In genomic region chrX:112841820-112842157, GRCh38 we compare ENCODE assay signal across 8 cellular contexts. TPM values are rescaled to one million over a fixed set of nuclear protein-coding genes. Genes with fewer than 3 reads are reported as not detected.
A peak's percentile ranks its signal among the peaks of the same experiment; 100 is the strongest.
DNase-seq lines count a peak whose midpoint lies in the region; ATAC-seq and TF ChIP-seq lines count a peak whose summit lies in the region.

No MANE protein-coding gene starts in this region.

- H3K9me2 ChIP-seq in DOHH2 (replicated peaks; ENCODE audit: control insufficient read depth, low read length), result no peaks in the 10 kb centered on the region
- no peaks in the 10 kb centered on the region; the same call in 1 of the 2 replicates for H3K9me2 ChIP-seq in PC-9 (ENCODE audit: insufficient read depth)

- H3K36me3 ChIP-seq in DOHH2 (ENCODE audit: control insufficient read depth, low read length) (no peaks in the 10 kb centered on the region), PC-9 (ENCODE audit: low read depth) (no peaks in the 10 kb centered on the region), prostate gland (no peaks in the 10 kb centered on the region)

- H3F3A ChIP-seq in DOHH2 (ENCODE audit: control insufficient read depth, insufficient read depth), result no peaks in the 10 kb centered on the region
- no peaks in the 10 kb centered on the region; the same call in 1 of the 2 replicates for H3F3A ChIP-seq in PC-9 (ENCODE audit: insufficient read depth, low read depth)

- intact Hi-C loops in PC-9 (cut with micrococcal nuclease; ENCODE audit: unreplicated experiment) (loop anchor here (1.0 to 5.0 kb wide), 3 partner anchors 10 to 125 kb away; no protein-coding TSS in a partner anchor), prostate gland (cut with DNase I) (no loop called here), sciatic nerve (cut with DNase I) (no loop called here)

- TF ChIP-seq POLR2A in prostate gland (IDR thresholded peaks at IDR 0.05), result no peak

- H3K4me2 ChIP-seq in DOHH2 (ENCODE audit: low read length) (peak overlapping the region; percentile 71), PC-9 (peak overlapping the region; percentile 91)

- no peak overlapping the region for H3K27ac ChIP-seq in DOHH2 (ENCODE audit: low read depth, low read length)
- H3K27ac ChIP-seq in PC-9, result no peak overlapping the region
- peak overlapping the region; percentile 71 to 76 for H3K27ac ChIP-seq in prostate gland

- WGBS in prostate gland, result 11% methylated on average over 5 of the region's 5 CpGs

- POLR2A ChIA-PET in PC-9 (lab: Charles Lee; ENCODE audit: unreplicated experiment), result interaction anchor here (0.7 to 0.8 kb wide), 4 partner anchors 10 to 1160 kb away, joined by 3 to 8 read pairs (median 6); no protein-coding TSS in a partner anchor

- no peaks in the 10 kb centered on the region for H3K79me2 ChIP-seq in DOHH2 (ENCODE audit: control insufficient read depth, low read length)
- peaks cover 26% of the 10 kb centered on the region for H3K79me2 ChIP-seq in PC-9 (ENCODE audit: low read depth)

- TSS peak; percentile 36 for BruUV-seq in PC-9 (replicated peaks; lab: Mats Ljungman, UMichigan)

- H3K4me3 ChIP-seq in DOHH2 (ENCODE audit: low read length), result no peak overlapping the region
- H3K4me3 ChIP-seq in PC-9, result peak overlapping the region; percentile 85; the same call in 1 of the 2 replicates
- H3K4me3 ChIP-seq in epithelial cell of proximal tubule (ENCODE audit: low read depth, low read length), result peak overlapping the region; percentile 73
- H3K4me3 ChIP-seq in prostate gland, result peak overlapping the region; percentile 43 to 51

- no peaks in the 10 kb centered on the region for H3K4me1 ChIP-seq in DOHH2 (ENCODE audit: control insufficient read depth, low read length)
- H3K4me1 ChIP-seq in PC-9 (replicated peaks; ENCODE audit: insufficient read depth), result peaks cover 34% of the 10 kb centered on the region
- H3K4me1 ChIP-seq in prostate gland (replicated peaks), result no peaks in the 10 kb centered on the region

- H4K20me1 ChIP-seq in DOHH2 (ENCODE audit: control insufficient read depth, insufficient read depth, low read depth, low read length), result no peaks in the 10 kb centered on the region
- H4K20me1 ChIP-seq in PC-9 (ENCODE audit: insufficient read depth), result no peaks in the 10 kb centered on the region

- H3K9me3 ChIP-seq in DOHH2 (ENCODE audit: control insufficient read depth, insufficient read depth, low read length) (no peaks in the 10 kb centered on the region), PC-9 (ENCODE audit: insufficient read depth, low read depth) (no peaks in the 10 kb centered on the region), prostate gland (no peaks in the 10 kb centered on the region)

- CTCF ChIA-PET in PC-9 (lab: Charles Lee), result interaction anchor here (0.9 kb wide), 1 partner anchor 10 kb away, joined by 6 read pairs; no protein-coding TSS in a partner anchor

- peak overlapping the region; percentile 61 for H2AFZ ChIP-seq in PC-9

- DNase-seq in PC-9 (no peak), epithelial cell of proximal tubule (ENCODE audit: low read depth) (no peak), prostate gland (ENCODE audit: low spot score) (no peak), NCI-H2081 treated with DMSO at 0.1 percent for 48 hours (lab: John Stamatoyannopoulos, UW) (no peak), SHP77 treated with DMSO at 0.1 percent for 48 hours (lab: John Stamatoyannopoulos, UW) (no peak), sciatic nerve (ENCODE audit: low spot score) (no peak)

- H3K27me3 ChIP-seq in DOHH2 (ENCODE audit: control insufficient read depth, low read length) (no peaks in the 10 kb centered on the region), PC-9 (ENCODE audit: insufficient read depth, low read depth) (no peaks in the 10 kb centered on the region), prostate gland (replicated peaks; ENCODE audit: insufficient read depth) (no peaks in the 10 kb centered on the region)

- no peak for TF ChIP-seq CTCF in DOHH2 (IDR thresholded peaks at IDR 0.05; ENCODE audit: low read depth, low read length, poor library complexity, severe bottlenecking)
- no peak for TF ChIP-seq CTCF in PC-9 (conservative IDR thresholded peaks at IDR 0.05)
- TF ChIP-seq CTCF in epithelial cell of proximal tubule (conservative IDR thresholded peaks at IDR 0.05; ENCODE audit: low read depth, low read length), result no peak
- no peak for TF ChIP-seq CTCF in prostate gland (IDR thresholded peaks at IDR 0.05)

- ATAC-seq in HG02884 (IDR thresholded peaks at IDR 0.05; ENCODE audit: unreplicated experiment) (no peak), sciatic nerve (no peak)

RNA-seq across cellular contexts. Expression of gene AMOT, which starts 1.2 kb away (rescaled TPM):
- total RNA-seq in PC-9 (2021) (83.0 and 88.0 TPM in 2 replicates), epithelial cell of proximal tubule (10.9 and 13.7 TPM in 2 replicates), prostate gland (10 to 100 TPM; 27.9 to 60.1 TPM), sciatic nerve (38.2 TPM)

Comparison
In these comparisons a context has a peak if more than half of its experiments do, and no peak if none do; other contexts are left out.
1. H3K27ac ChIP-seq: peak in prostate gland (2 of 2); none in DOHH2 (single experiment) and PC-9 (single experiment).